1 cellular context compared by ENCODE assay signal in the genomic region with DNA sequence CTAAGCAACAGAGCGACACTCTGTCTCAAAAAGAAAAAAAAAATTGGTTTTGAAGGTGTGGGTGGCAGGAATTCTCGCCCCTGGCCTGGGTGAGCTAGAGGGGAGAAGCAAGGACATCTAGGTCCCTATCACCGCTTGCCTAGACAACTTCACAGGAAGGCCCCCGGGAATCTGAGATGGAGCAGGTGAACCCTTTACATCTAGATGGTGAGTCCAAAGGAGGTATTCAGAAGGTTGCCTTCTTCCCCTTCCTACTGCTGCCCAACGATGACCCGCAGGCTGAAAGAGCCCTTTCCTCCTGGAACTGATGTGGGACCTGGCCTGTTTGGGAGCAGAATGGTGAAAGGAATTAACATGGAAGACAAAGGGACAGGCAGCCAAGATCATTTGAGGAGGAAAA.
TF ChIP-seq lines count a peak whose summit lies in the region.

No MANE protein-coding gene starts in this region.

TF ChIP-seq in IMR-90, 13 proteins besides CTCF, POLR2A, EP300 and RAD21:
- TF ChIP-seq MAZ (IDR thresholded peaks at IDR 0.05; ENCODE audit: borderline replicate concordance, low read depth, low read length) (no peak), NFE2L2 (IDR thresholded peaks at IDR 0.05; ENCODE audit: low read depth, low read length) (no peak), CHD1 (IDR thresholded peaks at IDR 0.05; ENCODE audit: low read depth, low read length) (no peak), RFX5 (IDR thresholded peaks at IDR 0.05; ENCODE audit: low read depth, low read length) (no peak), MXI1 (IDR thresholded peaks at IDR 0.05; ENCODE audit: borderline replicate concordance, low read depth, low read length) (no peak), MAFK (IDR thresholded peaks at IDR 0.05; ENCODE audit: low read depth, low read length) (no peak), SMC3 (IDR thresholded peaks at IDR 0.05; ENCODE audit: low read depth, low read length) (no peak), RCOR1 (IDR thresholded peaks at IDR 0.05; ENCODE audit: insufficient replicate concordance, low read length) (no peak), BHLHE40 (IDR thresholded peaks at IDR 0.05; ENCODE audit: low read depth, low read length) (no peak), CEBPB (IDR thresholded peaks at IDR 0.05; ENCODE audit: low read depth, low read length) (no peak), FOS (IDR thresholded peaks at IDR 0.05; ENCODE audit: low read depth, low read length) (no peak)
- TF ChIP-seq, protein P1, sequence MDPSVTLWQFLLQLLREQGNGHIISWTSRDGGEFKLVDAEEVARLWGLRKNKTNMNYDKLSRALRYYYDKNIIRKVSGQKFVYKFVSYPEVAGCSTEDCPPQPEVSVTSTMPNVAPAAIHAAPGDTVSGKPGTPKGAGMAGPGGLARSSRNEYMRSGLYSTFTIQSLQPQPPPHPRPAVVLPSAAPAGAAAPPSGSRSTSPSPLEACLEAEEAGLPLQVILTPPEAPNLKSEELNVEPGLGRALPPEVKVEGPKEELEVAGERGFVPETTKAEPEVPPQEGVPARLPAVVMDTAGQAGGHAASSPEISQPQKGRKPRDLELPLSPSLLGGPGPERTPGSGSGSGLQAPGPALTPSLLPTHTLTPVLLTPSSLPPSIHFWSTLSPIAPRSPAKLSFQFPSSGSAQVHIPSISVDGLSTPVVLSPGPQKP (IDR thresholded peaks at IDR 0.05; ENCODE audit: borderline replicate concordance, low read depth, low read length): no peak
- TF ChIP-seq, protein P2, sequence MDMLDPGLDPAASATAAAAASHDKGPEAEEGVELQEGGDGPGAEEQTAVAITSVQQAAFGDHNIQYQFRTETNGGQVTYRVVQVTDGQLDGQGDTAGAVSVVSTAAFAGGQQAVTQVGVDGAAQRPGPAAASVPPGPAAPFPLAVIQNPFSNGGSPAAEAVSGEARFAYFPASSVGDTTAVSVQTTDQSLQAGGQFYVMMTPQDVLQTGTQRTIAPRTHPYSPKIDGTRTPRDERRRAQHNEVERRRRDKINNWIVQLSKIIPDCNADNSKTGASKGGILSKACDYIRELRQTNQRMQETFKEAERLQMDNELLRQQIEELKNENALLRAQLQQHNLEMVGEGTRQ (IDR thresholded peaks at IDR 0.05; ENCODE audit: low read depth, low read length): no peak
TF ChIP-seq in IMR-90: peak in this region for 0.
